11 cellular contexts compared by ENCODE assay signal in genomic region chr7:45856888-45857287, GRCh38. TPM values are rescaled to one million over a fixed set of nuclear protein-coding genes. Genes with fewer than 3 reads are reported as not detected.
"Had no signal": no experiment of that assay in that cellular context is flagged by ENCODE, and none has a peak within 500 bp of the region (broad histone marks: within the 10 kb centered on the region; RNA-seq: fewer than 3 reads in every experiment).

No MANE protein-coding gene starts in this region.

RNA-seq across cellular contexts. Expression of gene CCDC201, which starts 16.0 kb away (rescaled TPM):
- total RNA-seq: OCI-LY7, PC-9, Peyer's patch, Right ventricle myocardium inferior, Right ventricle myocardium superior, RPMI7951, SJCRH30, SJSA1, SK-MEL-5, T-cell had no signal
- polyA plus RNA-seq: SK-N-SH had no signal

RNA-seq across cellular contexts. Expression of gene IGFBP1, which starts 31.4 kb away (rescaled TPM):
- total RNA-seq: OCI-LY7, Peyer's patch, Right ventricle myocardium inferior, Right ventricle myocardium superior, RPMI7951, SJCRH30, SJSA1, SK-MEL-5 had no signal
- polyA plus RNA-seq: SK-N-SH had no signal
